In the genomic region with DNA sequence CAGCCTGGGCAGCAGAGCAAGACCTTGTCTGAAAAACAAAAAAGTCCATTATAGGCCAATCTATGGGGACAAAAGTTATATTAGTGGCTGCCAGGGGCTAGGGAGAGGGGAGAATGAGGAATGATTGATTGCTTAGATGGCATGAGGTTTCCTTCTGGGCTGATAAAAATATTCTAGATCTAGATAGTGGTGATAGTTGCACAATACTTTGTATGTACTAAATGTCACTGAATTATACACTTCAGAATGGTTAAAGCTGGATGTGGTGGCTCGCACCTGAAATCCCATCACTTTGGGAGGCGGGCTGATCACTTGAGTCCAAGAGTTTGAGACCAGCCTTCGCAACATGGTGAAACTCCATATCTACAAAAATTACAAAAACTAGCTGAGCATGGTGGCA, we compare ENCODE assay signal across 34 cellular contexts. TPM values are rescaled to one million over a fixed set of nuclear protein-coding genes. Genes with fewer than 3 reads are reported as not detected.
"Had no signal": no experiment of that assay in that cellular context is flagged by ENCODE, and none has a peak within 500 bp of the region (broad histone marks: within the 10 kb centered on the region; RNA-seq: fewer than 3 reads in every experiment).

No MANE protein-coding gene starts in this region.

- DNase-seq: activated CD8-positive, alpha-beta T cell treated with anti-CD3 and anti-CD28 coated beads for 36 hours; activated gamma-delta T cell; activated naive CD4-positive, alpha-beta T cell treated with Interleukin-2 at 50 U/mL for 16 hours; activated naive CD8-positive, alpha-beta T cell treated with anti-CD3 and anti-CD28 coated beads, Interleukin-2, amount 50 U/mL, for 24 hours; activated T-cell treated with anti-CD3 and anti-CD28 coated beads, Interleukin-2, amount 50 U/mL, for 1 hour; activated T-cell treated with anti-CD3 and anti-CD28 coated beads, Interleukin-2, amount 50 U/mL, for 72 hours; aorta; brain microvascular endothelial cell; central memory CD4-positive, alpha-beta T cell; MM.1S; MV-4-11; NCI-H1092; NCI-H1436 treated with DMSO at 0.1 percent for 48 hours; NCI-H1694 treated with DMSO at 0.1 percent for 48 hours; NCI-H2029; NCI-H345; NCI-H526; NCI-H748 treated with DMSO at 0.1 percent for 48 hours; NK-92 treated with Interleukin-12 subunit alpha and Interleukin-12 subunit beta, amount 100 ng/mL, for 24 hours; PC-3; Peyer's patch; RPMI8226; SHP77 treated with DMSO at 0.1 percent for 48 hours; SW 1271; T-helper 1 cell had no signal

- H3K36me3 Mint-ChIP-seq: activated naive CD8-positive, alpha-beta T cell had no signal

- H3K4me1 ChIP-seq: Peyer's patch had no signal

- H3K27ac ChIP-seq: brain microvascular endothelial cell, KMS-11, Peyer's patch, SJSA1 had no signal

- H3K9me3 ChIP-seq: Peyer's patch, SJSA1 had no signal

- ATAC-seq: activated CD8-positive, alpha-beta T cell treated with anti-CD3 and anti-CD28 coated beads for 36 hours; activated naive CD8-positive, alpha-beta T cell treated with anti-CD3 and anti-CD28 coated beads, Interleukin-2, amount 50 U/mL, for 24 hours; activated T-cell treated with anti-CD3 and anti-CD28 coated beads, Interleukin-2, amount 50 U/mL, for 72 hours; activated T-helper 17 cell treated with anti-CD3 and anti-CD28 coated beads, Interleukin-2, amount 50 U/mL, for 72 hours; PC-3 had no signal

- H3K36me3 ChIP-seq: brain microvascular endothelial cell, Peyer's patch, SJSA1 had no signal

- H3K4me3 Mint-ChIP-seq: activated CD8-positive, alpha-beta T cell treated with anti-CD3 and anti-CD28 coated beads for 36 hours; activated naive CD8-positive, alpha-beta T cell; activated naive CD8-positive, alpha-beta T cell treated with anti-CD3 and anti-CD28 coated beads, Interleukin-2, amount 50 U/mL, for 24 hours; activated T-cell treated with anti-CD3 and anti-CD28 coated beads, Interleukin-2, amount 50 U/mL, for 72 hours; activated T-helper 17 cell treated with anti-CD3 and anti-CD28 coated beads, Interleukin-2, amount 50 U/mL, for 72 hours; T-helper 2 cell treated with Interferon-gamma antibody and Interleukin-4, amounts not matched to agents 5 μg/mL and 100 μg/mL, for 36 hours had no signal

- H3K27ac Mint-ChIP-seq: activated CD8-positive, alpha-beta T cell treated with anti-CD3 and anti-CD28 coated beads for 36 hours; activated naive CD8-positive, alpha-beta T cell; activated naive CD8-positive, alpha-beta T cell treated with anti-CD3 and anti-CD28 coated beads, Interleukin-2, amount 50 U/mL, for 24 hours; activated T-cell treated with anti-CD3 and anti-CD28 coated beads, Interleukin-2, amount 50 U/mL, for 72 hours; activated T-helper 17 cell treated with anti-CD3 and anti-CD28 coated beads, Interleukin-2, amount 50 U/mL, for 72 hours; T-helper 2 cell treated with Interferon-gamma antibody and Interleukin-4, amounts not matched to agents 5 μg/mL and 100 μg/mL, for 36 hours had no signal

- H3K27me3 Mint-ChIP-seq: activated naive CD8-positive, alpha-beta T cell; activated T-helper 17 cell treated with anti-CD3 and anti-CD28 coated beads, Interleukin-2, amount 50 U/mL, for 72 hours had no signal

- FAIRE-seq: TTC549 had no signal

- H3K4me2 ChIP-seq: KMS-11 had no signal

- H3K27me3 ChIP-seq: brain microvascular endothelial cell, Peyer's patch, SJSA1 had no signal

- H3K4me3 ChIP-seq: Peyer's patch, SJSA1 had no signal

- H3K9ac ChIP-seq: KMS-11 had no signal

RNA-seq across cellular contexts. Expression of a gene that starts 42.7 kb away (rescaled TPM):
- total RNA-seq: aorta, cerebellum, LHCN-M2, NCI-H460, Peyer's patch, SJSA1 had no signal
- polyA plus RNA-seq: aorta had no signal
